In the genomic region with DNA sequence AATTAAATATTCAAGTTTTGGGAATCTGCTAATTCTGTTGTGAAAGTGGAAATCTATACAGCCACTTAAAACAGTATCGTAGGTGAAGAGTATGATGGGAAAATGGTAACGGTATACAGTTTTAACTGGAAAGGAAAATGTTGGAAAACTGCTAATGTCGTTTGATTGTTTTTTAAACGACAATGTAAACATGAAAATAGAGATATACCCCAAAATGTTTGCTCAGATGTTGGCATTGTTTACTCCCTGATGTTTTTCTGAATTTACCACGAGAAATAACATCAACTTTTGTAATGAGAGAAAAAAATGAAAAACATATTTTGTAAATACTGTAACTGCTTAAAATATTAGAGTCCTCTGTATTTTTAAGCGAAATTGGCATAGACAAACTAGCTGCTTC, we compare ENCODE assay signal across 11 cellular contexts. TPM values are rescaled to one million over a fixed set of nuclear protein-coding genes. Genes with fewer than 3 reads are reported as not detected.
DNase-seq lines count a peak whose midpoint lies in the region; ATAC-seq and TF ChIP-seq lines count a peak whose summit lies in the region.
"Had no signal": no experiment of that assay in that cellular context is flagged by ENCODE, and none has a peak within 500 bp of the region (broad histone marks: within the 10 kb centered on the region; RNA-seq: fewer than 3 reads in every experiment).

No MANE protein-coding gene starts in this region.

- H3K36me3 Mint-ChIP-seq in activated CD8-positive, alpha-beta T cell treated with anti-CD3 and anti-CD28 coated beads for 36 hours (ENCODE audit: low read depth): peaks cover 45% of the 10 kb centered on the region
- peaks cover 7% of the 10 kb centered on the region for H3K36me3 Mint-ChIP-seq in type B pancreatic cell

- H3K4me1 ChIP-seq in right atrium auricular region (peaks cover 0 to 67% of the 10 kb centered on the region in 2 donors), right cardiac atrium (ENCODE audit: control insufficient read depth, insufficient read depth, low read length) (peaks cover 16% of the 10 kb centered on the region), iPS-15b (ENCODE audit: control insufficient read depth, insufficient read depth, low read length) (peaks cover 24% of the 10 kb centered on the region), testis (peaks cover 51% of the 10 kb centered on the region)

- H3K4me3 ChIP-seq in right atrium auricular region (no peak overlapping the region), right cardiac atrium (ENCODE audit: low read length) (no peak overlapping the region), iPS-15b (ENCODE audit: low read depth, low read length) (peak overlapping the region; percentile 99), testis (no peak overlapping the region)
- H3K4me3 ChIP-seq: body of pancreas had no signal

- intact Hi-C loops in right cardiac atrium (cut with DNase I): no loop called here
- intact Hi-C loops in activated CD8-positive, alpha-beta T cell treated with anti-CD3 and anti-CD28 coated beads for 36 hours (cut with micrococcal nuclease): loop anchor here (2.0 to 5.0 kb wide), 2 partner anchors 45 to 96 kb away; partner anchors contain the start of gene PAIP2
- intact Hi-C loops in testis (cut with DNase I; ENCODE audit: low total_unique reads): no loop called here

- H3K4me3 Mint-ChIP-seq in activated CD8-positive, alpha-beta T cell treated with anti-CD3 and anti-CD28 coated beads for 36 hours: peak overlapping the region; percentile 99
- H3K4me3 Mint-ChIP-seq in type B pancreatic cell: peak overlapping the region; percentile 26

- H3K27ac ChIP-seq in right atrium auricular region: peak overlapping the region; percentile 14 to 100
- no peak overlapping the region for H3K27ac ChIP-seq in right cardiac atrium (ENCODE audit: low read length)
- H3K27ac ChIP-seq in testis: peak overlapping the region in 1 of 2 donors; percentile 100

- DNase-seq in right atrium auricular region (ENCODE audit: low spot score) (no peak), right cardiac atrium (no peak), type B pancreatic cell (ENCODE audit: extremely low spot score, unreplicated experiment) (no peak), amniotic stem cell (lab: John Stamatoyannopoulos, UW) (no peak), testis (no peak)
- DNase-seq in activated CD8-positive, alpha-beta T cell treated with anti-CD3 and anti-CD28 coated beads for 36 hours: no peak
- DNase-seq: body of pancreas, COR-L47, hippocampal formation had no signal

- WGBS in right cardiac atrium: 49% methylated on average over 6 of the region's 6 CpGs
- WGBS in testis, 2 donors: 31 to 33% methylated on average over 6 of the region's 6 CpGs

- H3K9me3 Mint-ChIP-seq in activated CD8-positive, alpha-beta T cell treated with anti-CD3 and anti-CD28 coated beads for 36 hours: no peaks in the 10 kb centered on the region
- H3K9me3 Mint-ChIP-seq in type B pancreatic cell: no peaks in the 10 kb centered on the region

- no peak for TF ChIP-seq CTCF in right atrium auricular region (IDR thresholded peaks at IDR 0.05)
- no peak for TF ChIP-seq CTCF in activated CD8-positive, alpha-beta T cell treated with anti-CD3 and anti-CD28 coated beads for 36 hours (IDR thresholded peaks at IDR 0.05)
- no peak for TF ChIP-seq CTCF in type B pancreatic cell (conservative IDR thresholded peaks at IDR 0.05)
- no peak for TF ChIP-seq CTCF in testis (IDR thresholded peaks at IDR 0.05)

- ATAC-seq in right cardiac atrium (no peak), GM18505 (IDR thresholded peaks at IDR 0.05; ENCODE audit: unreplicated experiment) (no peak)
- ATAC-seq in activated CD8-positive, alpha-beta T cell treated with anti-CD3 and anti-CD28 coated beads for 36 hours: no peak
- ATAC-seq: body of pancreas had no signal

- H3K27me3 ChIP-seq in right atrium auricular region (no peaks in the 10 kb centered on the region), right cardiac atrium (ENCODE audit: control insufficient read depth, insufficient read depth) (no peaks in the 10 kb centered on the region), iPS-15b (ENCODE audit: control insufficient read depth, insufficient read depth, low read length) (no peaks in the 10 kb centered on the region), testis (no peaks in the 10 kb centered on the region)
- H3K27me3 ChIP-seq: body of pancreas had no signal

- CTCF ChIA-PET in activated CD8-positive, alpha-beta T cell treated with anti-CD3 and anti-CD28 coated beads for 36 hours (lab: Charles Lee): interaction anchor here (1.5 to 1.6 kb wide), 2 partner anchors 11 to 27 kb away, joined by 3 to 4 read pairs; no protein-coding TSS in a partner anchor

- no peaks in the 10 kb centered on the region for H3K36me3 ChIP-seq in right atrium auricular region
- H3K36me3 ChIP-seq in iPS-15b (ENCODE audit: control insufficient read depth, insufficient read depth, low read length): no peaks in the 10 kb centered on the region
- no peaks in the 10 kb centered on the region for H3K36me3 ChIP-seq in testis (ENCODE audit: low read depth, missing control alignments)

- H3K9me3 ChIP-seq in right atrium auricular region (no peaks in the 10 kb centered on the region), right cardiac atrium (ENCODE audit: control insufficient read depth, low read length) (no peaks in the 10 kb centered on the region), iPS-15b (ENCODE audit: control insufficient read depth, insufficient read depth, low read length) (no peaks in the 10 kb centered on the region), testis (no peaks in the 10 kb centered on the region)
- H3K9me3 ChIP-seq: body of pancreas had no signal

- no peak overlapping the region for H3K9ac ChIP-seq in iPS-15b (ENCODE audit: low read depth, low read length)

- H3K27me3 Mint-ChIP-seq in activated CD8-positive, alpha-beta T cell treated with anti-CD3 and anti-CD28 coated beads for 36 hours: no peaks in the 10 kb centered on the region
- no peaks in the 10 kb centered on the region for H3K27me3 Mint-ChIP-seq in type B pancreatic cell

- H3K4me1 Mint-ChIP-seq in activated CD8-positive, alpha-beta T cell treated with anti-CD3 and anti-CD28 coated beads for 36 hours (ENCODE audit: low read depth): peaks cover 52% of the 10 kb centered on the region
- H3K4me1 Mint-ChIP-seq in type B pancreatic cell (ENCODE audit: unreplicated experiment): peaks cover 47% of the 10 kb centered on the region

- peak overlapping the region; percentile 62 for H3K27ac Mint-ChIP-seq in activated CD8-positive, alpha-beta T cell treated with anti-CD3 and anti-CD28 coated beads for 36 hours
- H3K27ac Mint-ChIP-seq in type B pancreatic cell: no peak overlapping the region

- TF ChIP-seq POLR2A in testis (IDR thresholded peaks at IDR 0.05): no peak
- TF ChIP-seq POLR2A in GM18505 (IDR thresholded peaks at IDR 0.05; ENCODE audit: borderline replicate concordance, extremely low read depth, insufficient read depth, insufficient read length): no peak

- POLR2A ChIA-PET in activated CD8-positive, alpha-beta T cell treated with anti-CD3 and anti-CD28 coated beads for 36 hours (lab: Charles Lee): interaction anchor here (0.6 to 30.1 kb wide), 6 partner anchors 9 to 452 kb away, joined by 3 to 384 read pairs (median 10); partner anchors contain the start of gene PAIP2

RNA-seq across cellular contexts. Expression of gene MATR3, which starts 2.7 kb away (rescaled TPM):
- 100 to 1,000 TPM; 131 to 159 TPM for total RNA-seq in right atrium auricular region
- total RNA-seq in right cardiac atrium: 100 to 1,000 TPM; 144 to 162 (median 147) TPM
- polyA plus RNA-seq in right cardiac atrium: 151 TPM
- 100 to 1,000 TPM; 181 to 209 TPM for total RNA-seq in activated CD8-positive, alpha-beta T cell treated with anti-CD3 and anti-CD28 coated beads for 36 hours
- 185 and 276 TPM in 2 replicates for total RNA-seq in type B pancreatic cell (ENCODE audit: low replicate concordance)
- total RNA-seq in testis: 100 to 1,000 TPM; 243 to 248 TPM
- polyA plus RNA-seq in testis (ENCODE audit: insufficient read depth, low read depth, low replicate concordance): 174 TPM

RNA-seq across cellular contexts. Expression of gene PAIP2, which starts 45.5 kb away (rescaled TPM):
- total RNA-seq in right atrium auricular region (100 to 1,000 TPM in 1 of 2 donors, 10 to 100 TPM in 1; 97.6 to 156 TPM), right cardiac atrium (100 to 1,000 TPM; 125 to 158 (median 142) TPM), type B pancreatic cell (ENCODE audit: low replicate concordance) (51.7 and 87.7 TPM in 2 replicates), testis (100 to 1,000 TPM; 142 to 150 TPM)
- polyA plus RNA-seq in right cardiac atrium (183 TPM), testis (ENCODE audit: insufficient read depth, low read depth, low replicate concordance) (297 TPM)
- total RNA-seq in activated CD8-positive, alpha-beta T cell treated with anti-CD3 and anti-CD28 coated beads for 36 hours: 100 to 1,000 TPM; 110 to 113 TPM
